ENCODE assay signal across 15 cellular contexts in the genomic region with DNA sequence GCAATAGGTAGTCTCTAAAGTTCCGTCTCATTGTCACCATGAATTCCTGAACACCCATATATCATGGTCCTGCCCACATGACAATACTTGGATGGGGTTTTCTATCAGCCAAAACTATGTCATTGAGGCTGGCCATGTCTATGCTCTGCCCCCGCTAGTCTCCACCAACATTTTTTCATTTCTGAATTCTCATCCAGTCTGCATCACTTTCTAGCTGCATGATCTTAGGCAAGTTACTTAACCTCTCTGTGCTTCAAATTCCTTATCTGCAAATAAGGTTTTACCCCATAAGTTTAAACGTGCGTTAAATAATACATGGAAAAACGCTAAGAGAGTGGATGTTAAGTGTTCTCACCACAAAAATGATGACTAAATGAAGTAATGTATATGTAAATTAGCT. TPM values are rescaled to one million over a fixed set of nuclear protein-coding genes. Genes with fewer than 3 reads are reported as not detected.
DNase-seq lines count a peak whose midpoint lies in the region; ATAC-seq and TF ChIP-seq lines count a peak whose summit lies in the region.
"Had no signal": no experiment of that assay in that cellular context is flagged by ENCODE, and none has a peak within 500 bp of the region (broad histone marks: within the 10 kb centered on the region; RNA-seq: fewer than 3 reads in every experiment).

No MANE protein-coding gene starts in this region.

- no peaks in the 10 kb centered on the region for H3K27me3 Mint-ChIP-seq in stimulated activated naive CD8-positive, alpha-beta T cell treated with anti-CD3 and anti-CD28 coated beads, Interleukin-15, amount 100 ng/mL, for 72 hours
- no peaks in the 10 kb centered on the region for H3K27me3 Mint-ChIP-seq in GM23338 (ENCODE audit: insufficient read depth, low read depth, poor library complexity)
- no peaks in the 10 kb centered on the region for H3K27me3 Mint-ChIP-seq in activated naive CD8-positive, alpha-beta T cell treated with anti-CD3 and anti-CD28 coated beads, Interleukin-2, amount 50 U/mL, for 24 hours

- H3K79me2 ChIP-seq in GM23338 (replicated peaks; ENCODE audit: insufficient read depth): peaks cover 88% of the 10 kb centered on the region

- no peak for TF ChIP-seq CTCF in GM23338 (conservative IDR thresholded peaks at IDR 0.05; ENCODE audit: low read depth in 2 of 2)
- TF ChIP-seq CTCF in esophagus squamous epithelium (IDR thresholded peaks at IDR 0.05): no peak

- no peaks in the 10 kb centered on the region for H3K9me2 ChIP-seq in GM23338 (ENCODE audit: insufficient read depth)

- H3K36me3 ChIP-seq in GM23338 (ENCODE audit: insufficient read depth): no peaks in the 10 kb centered on the region
- H3K36me3 ChIP-seq in esophagus squamous epithelium: no peaks in the 10 kb centered on the region
- H3K36me3 ChIP-seq: HAP-1 had no signal

- H3K27ac Mint-ChIP-seq in stimulated activated naive CD8-positive, alpha-beta T cell treated with anti-CD3 and anti-CD28 coated beads, Interleukin-15, amount 100 ng/mL, for 72 hours: peak overlapping the region in 1 of 2 donors; percentile 64
- H3K27ac Mint-ChIP-seq in GM23338: peak overlapping the region; percentile 64; the same call in 1 of the 2 replicates
- no peak overlapping the region for H3K27ac Mint-ChIP-seq in activated naive CD8-positive, alpha-beta T cell treated with anti-CD3 and anti-CD28 coated beads, Interleukin-2, amount 50 U/mL, for 24 hours
- H3K27ac Mint-ChIP-seq: CD14-positive monocyte; CD8-positive, alpha-beta memory T cell; HFFc6 had no signal

- H3K4me1 Mint-ChIP-seq in stimulated activated naive CD8-positive, alpha-beta T cell treated with anti-CD3 and anti-CD28 coated beads, Interleukin-15, amount 100 ng/mL, for 72 hours: peaks cover 90% of the 10 kb centered on the region
- peaks cover 34% of the 10 kb centered on the region for H3K4me1 Mint-ChIP-seq in GM23338
- H3K4me1 Mint-ChIP-seq in activated naive CD8-positive, alpha-beta T cell treated with anti-CD3 and anti-CD28 coated beads, Interleukin-2, amount 50 U/mL, for 24 hours: peaks cover 77% of the 10 kb centered on the region

- intact Hi-C loops in esophagus squamous epithelium (cut with DNase I): no loop called here

- no peak overlapping the region for H2AFZ ChIP-seq in GM23338
- H2AFZ ChIP-seq: GM23248 had no signal

- WGBS in esophagus squamous epithelium, 2 donors: 82 to 85% methylated on average over 5 of the region's 5 CpGs

- H3K9me3 Mint-ChIP-seq in stimulated activated naive CD8-positive, alpha-beta T cell treated with anti-CD3 and anti-CD28 coated beads, Interleukin-15, amount 100 ng/mL, for 72 hours: no peaks in the 10 kb centered on the region
- peaks cover 4% of the 10 kb centered on the region; the same call in 1 of the 3 replicates for H3K9me3 Mint-ChIP-seq in GM23338
- H3K9me3 Mint-ChIP-seq in activated naive CD8-positive, alpha-beta T cell treated with anti-CD3 and anti-CD28 coated beads, Interleukin-2, amount 50 U/mL, for 24 hours: no peaks in the 10 kb centered on the region
- H3K9me3 Mint-ChIP-seq: CD8-positive, alpha-beta memory T cell; HFFc6 had no signal

- H3K9me3 ChIP-seq in esophagus squamous epithelium: no peaks in the 10 kb centered on the region
- H3K9me3 ChIP-seq: HAP-1 had no signal

- 0 out of 3 replicates have a peak, but pooled peaks cover 6% of the 10 kb centered on the region for H3K36me3 Mint-ChIP-seq in GM23338 (ENCODE audit: low read depth)
- peaks cover 4% of the 10 kb centered on the region for H3K36me3 Mint-ChIP-seq in activated naive CD8-positive, alpha-beta T cell treated with anti-CD3 and anti-CD28 coated beads, Interleukin-2, amount 50 U/mL, for 24 hours (ENCODE audit: low read depth)

- H3K4me1 ChIP-seq in GM23338 (ENCODE audit: insufficient read depth) (peaks cover 39% of the 10 kb centered on the region), esophagus squamous epithelium (peaks cover 0 to 54% (median 14%) of the 10 kb centered on the region in 3 donors)

- H3K27me3 ChIP-seq in GM23338 (ENCODE audit: insufficient read depth) (no peaks in the 10 kb centered on the region), esophagus squamous epithelium (no peaks in the 10 kb centered on the region)

- TF ChIP-seq POLR2A in esophagus squamous epithelium (IDR thresholded peaks at IDR 0.05): no peak

- no peak for DNase-seq in stimulated activated naive CD8-positive, alpha-beta T cell treated with anti-CD3 and anti-CD28 coated beads, Interleukin-15, Interleukin-2, amounts not matched to agents 100 U/mL and 50 U/mL, for 24 hours
- DNase-seq in stimulated activated naive CD8-positive, alpha-beta T cell treated with anti-CD3 and anti-CD28 coated beads, Interleukin-15, amount 100 ng/mL, for 72 hours: no peak
- DNase-seq in GM23338 (ENCODE audit: low spot score): no peak
- DNase-seq in activated naive CD8-positive, alpha-beta T cell treated with anti-CD3 and anti-CD28 coated beads, Interleukin-2, amount 50 U/mL, for 24 hours: no peak
- no peak for DNase-seq in esophagus squamous epithelium (lab: John Stamatoyannopoulos, UW)
- DNase-seq in NCI-H1092 treated with DMSO at 0.1 percent for 48 hours (lab: John Stamatoyannopoulos, UW): no peak
- no peak for DNase-seq in COR-L47 (lab: John Stamatoyannopoulos, UW)
- DNase-seq: CD8-positive, alpha-beta memory T cell; DMS53; GF-D8; GM23248; HFFc6 had no signal

- H4K20me1 ChIP-seq in GM23338 (replicated peaks; ENCODE audit: insufficient read depth): no peaks in the 10 kb centered on the region

- ATAC-seq in stimulated activated naive CD8-positive, alpha-beta T cell treated with anti-CD3 and anti-CD28 coated beads, Interleukin-15, Interleukin-2, amounts not matched to agents 100 U/mL and 50 U/mL, for 24 hours: peak; percentile 57
- no peak for ATAC-seq in stimulated activated naive CD8-positive, alpha-beta T cell treated with anti-CD3 and anti-CD28 coated beads, Interleukin-15, amount 100 ng/mL, for 72 hours
- no peak for ATAC-seq in GM23338
- ATAC-seq in activated naive CD8-positive, alpha-beta T cell treated with anti-CD3 and anti-CD28 coated beads, Interleukin-2, amount 50 U/mL, for 24 hours: peak; percentile 40

- H3K4me3 ChIP-seq in GM23338 (no peak overlapping the region), esophagus squamous epithelium (no peak overlapping the region)
- H3K4me3 ChIP-seq: GM23248, HAP-1 had no signal

- no peaks in the 10 kb centered on the region for H3F3A ChIP-seq in GM23338 (replicated peaks; ENCODE audit: low read depth)

- no peak overlapping the region for H3K27ac ChIP-seq in GM23338 (ENCODE audit: low read depth)
- no peak overlapping the region for H3K27ac ChIP-seq in esophagus squamous epithelium
- H3K27ac ChIP-seq: GM23248, HL-60 had no signal

- H3K4me2 ChIP-seq in GM23338: no peak overlapping the region

- H3K4me3 Mint-ChIP-seq in stimulated activated naive CD8-positive, alpha-beta T cell treated with anti-CD3 and anti-CD28 coated beads, Interleukin-15, amount 100 ng/mL, for 72 hours: no peak overlapping the region
- no peak overlapping the region for H3K4me3 Mint-ChIP-seq in GM23338
- H3K4me3 Mint-ChIP-seq in activated naive CD8-positive, alpha-beta T cell treated with anti-CD3 and anti-CD28 coated beads, Interleukin-2, amount 50 U/mL, for 24 hours: no peak overlapping the region
- H3K4me3 Mint-ChIP-seq: CD14-positive monocyte, HFFc6 had no signal

TF ChIP-seq in GM23338, 12 proteins besides CTCF, POLR2A, EP300 and RAD21:
- TF ChIP-seq ETS1 (IDR thresholded peaks at IDR 0.05) (no peak), ZNF114 (CRISPR knock-in tag; IDR thresholded peaks at IDR 0.05) (no peak), ZNF331 (CRISPR knock-in tag; IDR thresholded peaks at IDR 0.05; ENCODE audit: low read depth) (no peak), EZH2phosphoT487 (IDR thresholded peaks at IDR 0.05; ENCODE audit: unreplicated experiment) (no peak), NANOG (IDR thresholded peaks at IDR 0.05; ENCODE audit: borderline replicate concordance) (no peak), EZH2 (IDR thresholded peaks at IDR 0.05; ENCODE audit: low read depth, unreplicated experiment) (no peak), CREB1 (CRISPR knock-in tag; IDR thresholded peaks at IDR 0.05; ENCODE audit: low read depth) (no peak)

RNA-seq across cellular contexts. Expression of gene HERC1, which starts 14.1 kb away (rescaled TPM):
- 78.7 and 79.4 TPM in 2 replicates for total RNA-seq in GM23338 (2014; rRNA removed; shearing (Covaris generic))
- 20.3 and 25.9 TPM in 2 replicates for polyA plus RNA-seq in GM23338 (2016; fragmentation: Nextera tagmentation; extraction: Ambion mirVana)
- total RNA-seq in esophagus squamous epithelium: 10 to 100 TPM; 41.7 to 69.2 (median 59.0) TPM

Comparison
In these comparisons a context has a peak if more than half of its experiments do, and no peak if none do; other contexts are left out.
1. ATAC-seq: peak in stimulated activated naive CD8-positive, alpha-beta T cell treated with anti-CD3 and anti-CD28 coated beads, Interleukin-15, Interleukin-2, amounts not matched to agents 100 U/mL and 50 U/mL, for 24 hours (single experiment) and activated naive CD8-positive, alpha-beta T cell treated with anti-CD3 and anti-CD28 coated beads, Interleukin-2, amount 50 U/mL, for 24 hours (single experiment); none in stimulated activated naive CD8-positive, alpha-beta T cell treated with anti-CD3 and anti-CD28 coated beads, Interleukin-15, amount 100 ng/mL, for 72 hours (single experiment) and GM23338 (single experiment).